In genomic region chr7:105136221-105136620, GRCh38 we compare ENCODE assay signal across 13 cellular contexts.
DNase-seq lines count a peak whose midpoint lies in the region; TF ChIP-seq lines count a peak whose summit lies in the region.
"Had no signal": no experiment of that assay in that cellular context is flagged by ENCODE, and none has a peak within 500 bp of the region (broad histone marks: within the 10 kb centered on the region; RNA-seq: fewer than 3 reads in every experiment).

No MANE protein-coding gene starts in this region.

- POLR2A ChIA-PET in Caco-2 (lab: Charles Lee): no interaction called here
- POLR2A ChIA-PET in activated CD4-positive, alpha-beta memory T cell treated with anti-CD3 and anti-CD28 coated beads for 36 hours (lab: Charles Lee): no interaction called here

- no peak for TF ChIP-seq CTCF in Caco-2 (IDR thresholded peaks at IDR 0.05; ENCODE audit: insufficient read depth in 1 of 2, low read depth in 1 of 2, low read length in 1 of 2, severe bottlenecking in 1 of 2, unreplicated experiment in 1 of 2)
- TF ChIP-seq CTCF in choroid plexus epithelial cell (conservative IDR thresholded peaks at IDR 0.05; ENCODE audit: low read depth, low read length): peak; percentile 31
- TF ChIP-seq CTCF in neural crest cell (conservative IDR thresholded peaks at IDR 0.05): peak; percentile 20

- H3K4me3 Mint-ChIP-seq in Caco-2 (ENCODE audit: unreplicated experiment) (no peak overlapping the region), neural crest cell (no peak overlapping the region)
- H3K4me3 Mint-ChIP-seq in activated CD4-positive, alpha-beta memory T cell treated with anti-CD3 and anti-CD28 coated beads for 36 hours: no peak overlapping the region

- H3K9me3 Mint-ChIP-seq in Caco-2 (ENCODE audit: unreplicated experiment) (no peaks in the 10 kb centered on the region), neural crest cell (no peaks in the 10 kb centered on the region)
- no peaks in the 10 kb centered on the region for H3K9me3 Mint-ChIP-seq in activated CD4-positive, alpha-beta memory T cell treated with anti-CD3 and anti-CD28 coated beads for 36 hours

- BruUV-seq in Caco-2 (replicated peaks; lab: Mats Ljungman, UMichigan): no TSS peak

- peaks cover 1% of the 10 kb centered on the region for H3K36me3 ChIP-seq in Caco-2 (ENCODE audit: control insufficient read depth, insufficient read depth, low read length)

- H3K27me3 ChIP-seq in Caco-2 (replicated peaks; ENCODE audit: control insufficient read depth, insufficient read depth, low read length): no peaks in the 10 kb centered on the region

- DNase-seq in Caco-2 (peak in 1 of 2 experiments; percentile 13), HT1080 (ENCODE audit: low read depth) (peak; percentile 17), choroid plexus epithelial cell (ENCODE audit: low read depth) (no peak), neural crest cell (ENCODE audit: low read depth, low spot score) (no peak), occipital lobe (lab: John Stamatoyannopoulos, UW) (no peak)
- DNase-seq in activated naive CD4-positive, alpha-beta T cell treated with Interleukin-2 at 50 U/mL for 16 hours: no peak
- DNase-seq in activated CD4-positive, alpha-beta memory T cell treated with anti-CD3 and anti-CD28 coated beads for 36 hours: no peak
- DNase-seq: activated CD4-positive, CD25-positive, alpha-beta regulatory T cell treated with anti-CD3 and anti-CD28 coated beads, Interleukin-2, amount 50 U/mL, for 72 hours; activated T-cell treated with anti-CD3 and anti-CD28 coated beads, Interleukin-2, amount 50 U/mL, for 48 hours; DMS79 treated with DMSO at 0.1 percent for 48 hours; HCEC 1CT; NCI-H1436 treated with DMSO at 0.1 percent for 48 hours had no signal

- H3K9me3 ChIP-seq in Caco-2: no peaks in the 10 kb centered on the region
- H3K9me3 ChIP-seq: thoracic aorta had no signal

- CTCF ChIA-PET in Caco-2 (lab: Charles Lee): no interaction called here
- CTCF ChIA-PET in activated CD4-positive, alpha-beta memory T cell treated with anti-CD3 and anti-CD28 coated beads for 36 hours (lab: Charles Lee): interaction anchor here (0.8 to 1.8 kb wide), 2 partner anchors 16 to 154 kb away, joined by 3 to 6 read pairs; no protein-coding TSS in a partner anchor

- no peaks in the 10 kb centered on the region for H3K27me3 Mint-ChIP-seq in Caco-2 (ENCODE audit: insufficient read depth, unreplicated experiment)
- no peaks in the 10 kb centered on the region for H3K27me3 Mint-ChIP-seq in neural crest cell (ENCODE audit: low read depth)
- no peaks in the 10 kb centered on the region for H3K27me3 Mint-ChIP-seq in activated CD4-positive, alpha-beta memory T cell treated with anti-CD3 and anti-CD28 coated beads for 36 hours

- no peaks in the 10 kb centered on the region for H3K4me1 ChIP-seq in Caco-2

- peak overlapping the region; percentile 20 for H3K27ac Mint-ChIP-seq in Caco-2 (ENCODE audit: unreplicated experiment)
- no peak overlapping the region for H3K27ac Mint-ChIP-seq in neural crest cell (ENCODE audit: unreplicated experiment)
- no peak overlapping the region for H3K27ac Mint-ChIP-seq in activated CD4-positive, alpha-beta memory T cell treated with anti-CD3 and anti-CD28 coated beads for 36 hours

- H3K36me3 Mint-ChIP-seq in Caco-2 (ENCODE audit: insufficient read depth, unreplicated experiment): peaks cover 36% of the 10 kb centered on the region
- peaks cover 10% of the 10 kb centered on the region for H3K36me3 Mint-ChIP-seq in neural crest cell (ENCODE audit: low read depth)
- peaks cover 11% of the 10 kb centered on the region for H3K36me3 Mint-ChIP-seq in activated CD4-positive, alpha-beta memory T cell treated with anti-CD3 and anti-CD28 coated beads for 36 hours

- H3K4me1 Mint-ChIP-seq in Caco-2 (ENCODE audit: low read depth, unreplicated experiment) (peaks cover 10% of the 10 kb centered on the region), neural crest cell (peaks cover 34% of the 10 kb centered on the region)
- H3K4me1 Mint-ChIP-seq in activated CD4-positive, alpha-beta memory T cell treated with anti-CD3 and anti-CD28 coated beads for 36 hours (ENCODE audit: low read depth): peaks cover 19% of the 10 kb centered on the region

- H3K4me3 ChIP-seq in Caco-2 (ENCODE audit: low read depth, low read length): no peak overlapping the region
- no peak overlapping the region for H3K4me3 ChIP-seq in choroid plexus epithelial cell (ENCODE audit: low read depth, low read length)
- H3K4me3 ChIP-seq: thoracic aorta had no signal

- intact Hi-C loops in Caco-2 (cut with micrococcal nuclease; ENCODE audit: unreplicated experiment): no loop called here
- intact Hi-C loops in activated CD4-positive, alpha-beta memory T cell treated with anti-CD3 and anti-CD28 coated beads for 36 hours (cut with micrococcal nuclease): no loop called here

Comparison
In these comparisons a context has a peak if more than half of its experiments do, and no peak if none do; other contexts are left out.
1. CTCF ChIP-seq: peak in choroid plexus epithelial cell (single experiment) and neural crest cell (single experiment); none in Caco-2 (0 of 2).